In genomic region chr6:117677553-117678131, GRCh38 we compare ENCODE assay signal across 9 cellular contexts. TPM values are rescaled to one million over a fixed set of nuclear protein-coding genes. Genes with fewer than 3 reads are reported as not detected.
A peak's percentile ranks its signal among the peaks of the same experiment; 100 is the strongest.
DNase-seq lines count a peak whose midpoint lies in the region.
"Had no signal": no experiment of that assay in that cellular context is flagged by ENCODE, and none has a peak within 500 bp of the region (broad histone marks: within the 10 kb centered on the region; RNA-seq: fewer than 3 reads in every experiment).

No MANE protein-coding gene starts in this region.

- peak overlapping the region; percentile 80 to 98 (median 84) for H3K4me3 Mint-ChIP-seq in CD8-positive, alpha-beta memory T cell
- H3K4me3 Mint-ChIP-seq in IgD-negative memory B cell: peak overlapping the region in 3 of 4 donors; percentile 67 to 85 (median 84)

- H2BK15ac ChIP-seq in mesenchymal stem cell (ENCODE audit: low read depth, poor library complexity, severe bottlenecking): no peak overlapping the region

- no peak overlapping the region for H2BK120ac ChIP-seq in mesenchymal stem cell (ENCODE audit: low read depth, low read length)

- H4K8ac ChIP-seq in mesenchymal stem cell (ENCODE audit: low read length): no peak overlapping the region

- H3K4me1 ChIP-seq in CD8-positive, alpha-beta memory T cell (ENCODE audit: insufficient read depth, low read length): peaks cover 62% of the 10 kb centered on the region
- H3K4me1 ChIP-seq in adipocyte (ENCODE audit: control insufficient read depth, insufficient read depth, low read length): peaks cover 44% of the 10 kb centered on the region
- H3K4me1 ChIP-seq in mesenchymal stem cell (ENCODE audit: control insufficient read depth, insufficient read depth, low read depth, low read length): peaks cover 4% of the 10 kb centered on the region

- POLR2A ChIA-PET in CD8-positive, alpha-beta memory T cell (lab: Charles Lee): no interaction called here

- H2AFZ ChIP-seq in mesenchymal stem cell (ENCODE audit: low read depth, low read length): no peak overlapping the region

- H3K27ac Mint-ChIP-seq in CD8-positive, alpha-beta memory T cell: peak overlapping the region; percentile 15 to 91 (median 82)
- H3K27ac Mint-ChIP-seq in IgD-negative memory B cell: peak overlapping the region in 2 of 3 donors; percentile 11 to 13

- no peak overlapping the region for H3K23ac ChIP-seq in mesenchymal stem cell (ENCODE audit: low read length in 2 of 2)

- H3K9ac ChIP-seq in adipocyte (ENCODE audit: low read length) (no peak overlapping the region), mesenchymal stem cell (ENCODE audit: low read length) (peak overlapping the region; percentile 90)

- H2BK5ac ChIP-seq in mesenchymal stem cell (ENCODE audit: low read depth, low read length, poor library complexity, severe bottlenecking): no peak overlapping the region

- CTCF ChIA-PET in CD8-positive, alpha-beta memory T cell (lab: Charles Lee): no interaction called here

- H3K4me3 ChIP-seq in CD8-positive, alpha-beta memory T cell (ENCODE audit: low read length): no peak overlapping the region
- H3K4me3 ChIP-seq in adipocyte (ENCODE audit: low read length) (peak overlapping the region; percentile 90), mesenchymal stem cell (ENCODE audit: insufficient read depth in 1 of 2, low read depth in 1 of 2, low read length in 2 of 2) (peak overlapping the region in 1 of 2 experiments; percentile 89)

- H3K9me3 ChIP-seq in CD8-positive, alpha-beta memory T cell (ENCODE audit: low read length): no peaks in the 10 kb centered on the region
- H3K9me3 ChIP-seq in adipocyte (ENCODE audit: control insufficient read depth, low read length) (peaks cover 3% of the 10 kb centered on the region), mesenchymal stem cell (ENCODE audit: control insufficient read depth, low read length) (no peaks in the 10 kb centered on the region)

- no peak overlapping the region for H3K14ac ChIP-seq in mesenchymal stem cell (ENCODE audit: low read length in 2 of 2)

- DNase-seq in CD8-positive, alpha-beta memory T cell: peak in 2 of 5 donors; percentile 9 to 10
- peak; percentile 27 for DNase-seq in adipocyte (ENCODE audit: low read depth)
- peak; percentile 34 for DNase-seq in mesenchymal stem cell
- no peak for DNase-seq in globus pallidus (ENCODE audit: low spot score)
- no peak for DNase-seq in posterior cingulate gyrus
- no peak for DNase-seq in activated CD8-positive, alpha-beta memory T cell treated with anti-CD3 and anti-CD28 coated beads, Interleukin-2, amount 50 U/mL, for 48 hours
- no peak for DNase-seq in stimulated activated naive CD4-positive, alpha-beta T cell treated with Interleukin-2 at 50 U/mL for 16 hours (lab: John Stamatoyannopoulos, UW)
- DNase-seq: OCI-M1 had no signal

- no peak overlapping the region for H3K4ac ChIP-seq in mesenchymal stem cell (ENCODE audit: low read depth in 1 of 2, low read length in 2 of 2)

- peaks cover 6% of the 10 kb centered on the region for H3K79me1 ChIP-seq in mesenchymal stem cell (replicated peaks; ENCODE audit: low read length, poor library complexity, severe bottlenecking)

- H3K27me3 Mint-ChIP-seq in CD8-positive, alpha-beta memory T cell: no peaks in the 10 kb centered on the region
- no peaks in the 10 kb centered on the region for H3K27me3 Mint-ChIP-seq in IgD-negative memory B cell

- WGBS in mesenchymal stem cell: 96% methylated on average over 5 of the region's 5 CpGs

- no peaks in the 10 kb centered on the region for H3K36me3 ChIP-seq in CD8-positive, alpha-beta memory T cell (ENCODE audit: insufficient read depth, low read length)
- no peaks in the 10 kb centered on the region for H3K36me3 ChIP-seq in adipocyte (ENCODE audit: control insufficient read depth, insufficient read depth, low read length, severe bottlenecking)
- H3K36me3 ChIP-seq in mesenchymal stem cell (ENCODE audit: control insufficient read depth in 1 of 2, insufficient read depth in 2 of 2, low read depth in 1 of 2, low read length in 2 of 2): peaks cover 0 to 6% of the 10 kb centered on the region in 2 experiments

- no peak overlapping the region for H4K91ac ChIP-seq in mesenchymal stem cell (ENCODE audit: low read length)

- H3K18ac ChIP-seq in mesenchymal stem cell (ENCODE audit: low read depth in 1 of 2, low read length in 2 of 2): no peak overlapping the region

- no peak overlapping the region for H2AK5ac ChIP-seq in mesenchymal stem cell (ENCODE audit: low read length, severe bottlenecking)

- H3K4me2 ChIP-seq in mesenchymal stem cell (ENCODE audit: low read length, poor library complexity, severe bottlenecking): no peak overlapping the region

- intact Hi-C loops in posterior cingulate gyrus (cut with DNase I): loop anchor here (10.0 kb wide), 1 partner anchor 227 kb away; the partner anchor contains the start of gene SLC35F1

- peaks cover 67 to 81% (median 79%) of the 10 kb centered on the region in 3 donors for H3K4me1 Mint-ChIP-seq in CD8-positive, alpha-beta memory T cell
- peaks cover 54 to 63% (median 62%) of the 10 kb centered on the region in 3 donors for H3K4me1 Mint-ChIP-seq in IgD-negative memory B cell

- H3K36me3 Mint-ChIP-seq in CD8-positive, alpha-beta memory T cell: peaks cover 0 to 13% (median 4%) of the 10 kb centered on the region in 3 donors
- H3K36me3 Mint-ChIP-seq in IgD-negative memory B cell: no peaks in the 10 kb centered on the region

- H3K27me3 ChIP-seq in CD8-positive, alpha-beta memory T cell (ENCODE audit: insufficient read depth, low read length, poor library complexity, severe bottlenecking): no peaks in the 10 kb centered on the region
- H3K27me3 ChIP-seq in adipocyte (replicated peaks; ENCODE audit: control insufficient read depth, insufficient read depth, low read length): no peaks in the 10 kb centered on the region
- no peaks in the 10 kb centered on the region for H3K27me3 ChIP-seq in mesenchymal stem cell (ENCODE audit: control insufficient read depth in 1 of 2, insufficient read depth in 1 of 2, low read length in 2 of 2)

- no peak overlapping the region for H3K27ac ChIP-seq in CD8-positive, alpha-beta memory T cell (ENCODE audit: low read depth, low read length)
- H3K27ac ChIP-seq in mesenchymal stem cell (ENCODE audit: low read length, poor library complexity, severe bottlenecking): no peak overlapping the region

- no peak overlapping the region for H2BK12ac ChIP-seq in mesenchymal stem cell (ENCODE audit: low read length in 2 of 2)

- no peaks in the 10 kb centered on the region for H3K9me3 Mint-ChIP-seq in CD8-positive, alpha-beta memory T cell
- no peaks in the 10 kb centered on the region for H3K9me3 Mint-ChIP-seq in IgD-negative memory B cell

RNA-seq across cellular contexts. Expression of gene NUS1, which starts 2.4 kb away (rescaled TPM):
- 10 to 100 TPM; 62.5 to 62.6 TPM for total RNA-seq in CD8-positive, alpha-beta memory T cell
- polyA plus RNA-seq in CD8-positive, alpha-beta memory T cell: 16.0 TPM
- polyA plus RNA-seq in IgD-negative memory B cell: 12.2 TPM
- polyA plus RNA-seq in mesenchymal stem cell (2013, experiment 1 of 2): 35.9 TPM
- polyA plus RNA-seq in mesenchymal stem cell (2013, experiment 2 of 2): 37.2 TPM

Comparison
In these comparisons a context has a peak if more than half of its experiments do, and no peak if none do; other contexts are left out.
1. DNase-seq: peak in adipocyte (single experiment) and mesenchymal stem cell (single experiment); none in globus pallidus (single experiment), posterior cingulate gyrus (0 of 10), activated CD8-positive, alpha-beta memory T cell treated with anti-CD3 and anti-CD28 coated beads, Interleukin-2, amount 50 U/mL, for 48 hours (single experiment) and stimulated activated naive CD4-positive, alpha-beta T cell treated with Interleukin-2 at 50 U/mL for 16 hours (single experiment).